ENCODE assay signal across 18 cellular contexts in the genomic region with DNA sequence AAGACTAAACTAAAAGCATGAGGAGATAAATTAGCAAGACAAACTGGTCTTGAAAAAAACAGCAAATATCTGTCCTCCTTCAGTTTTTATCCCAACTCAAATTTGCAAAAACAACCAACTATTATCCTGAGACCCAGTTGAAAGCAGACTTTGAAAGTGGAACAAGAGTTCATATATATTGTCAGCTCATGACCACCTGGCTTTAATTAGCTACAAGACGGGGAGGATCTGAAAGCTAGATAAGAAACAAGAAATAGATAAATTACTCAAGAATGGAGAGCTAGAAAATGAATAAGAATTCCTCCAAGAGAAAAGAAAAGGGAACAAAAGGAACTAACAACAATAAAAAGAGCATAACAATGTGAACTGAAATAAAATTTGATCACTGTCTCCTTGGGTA.
"Had no signal": no experiment of that assay in that cellular context is flagged by ENCODE, and none has a peak within 500 bp of the region (broad histone marks: within the 10 kb centered on the region; RNA-seq: fewer than 3 reads in every experiment).

No MANE protein-coding gene starts in this region.

- H3K4me3 ChIP-seq: esophagus squamous epithelium, heart right ventricle, prostate gland, right lobe of liver, tibial artery had no signal

- H3K27ac ChIP-seq: esophagus squamous epithelium, heart right ventricle, parathyroid adenoma, prostate gland, right lobe of liver, tibial artery had no signal

- H3K27me3 ChIP-seq: esophagus squamous epithelium, heart right ventricle, right lobe of liver, tibial artery had no signal

- H3K79me2 ChIP-seq: parathyroid adenoma had no signal

- H3K9ac ChIP-seq: parathyroid adenoma had no signal

- H3K4me1 Mint-ChIP-seq: central memory CD8-positive, alpha-beta T cell; stimulated activated effector memory CD8-positive, alpha-beta T cell treated with anti-CD3 and anti-CD28 coated beads, Interleukin-12 subunit alpha, Interleukin-12 subunit beta, amount 100 ng/mL, for 72 hours had no signal

- H3K36me3 Mint-ChIP-seq: natural killer cell treated with Interleukin-12 subunit alpha and Interleukin-12 subunit beta and Interleukin-15 and Interleukin-18, amount 100 ng/mL, for 72 hours; stimulated activated effector memory CD8-positive, alpha-beta T cell treated with anti-CD3 and anti-CD28 coated beads, Interleukin-12 subunit alpha, Interleukin-12 subunit beta, amount 100 ng/mL, for 72 hours had no signal

- H3K36me3 ChIP-seq: esophagus squamous epithelium, heart right ventricle, prostate gland, right lobe of liver, tibial artery had no signal

- H3K4me3 Mint-ChIP-seq: central memory CD8-positive, alpha-beta T cell; effector memory CD8-positive, alpha-beta T cell; natural killer cell treated with Interleukin-12 subunit alpha and Interleukin-12 subunit beta and Interleukin-15 and Interleukin-18, amount 100 ng/mL, for 72 hours; stimulated activated effector memory CD8-positive, alpha-beta T cell treated with anti-CD3 and anti-CD28 coated beads, Interleukin-12 subunit alpha, Interleukin-12 subunit beta, amount 100 ng/mL, for 72 hours; stimulated activated naive CD8-positive, alpha-beta T cell treated with anti-CD3 and anti-CD28 coated beads, Interleukin-15, Interleukin-2, amounts not matched to agents 100 ng/mL and 50 ng/mL, for 24 hours had no signal

- H2AFZ ChIP-seq: parathyroid adenoma had no signal

- H3K27me3 Mint-ChIP-seq: central memory CD8-positive, alpha-beta T cell; effector memory CD8-positive, alpha-beta T cell; natural killer cell treated with Interleukin-12 subunit alpha and Interleukin-12 subunit beta and Interleukin-15 and Interleukin-18, amount 100 ng/mL, for 72 hours; stimulated activated naive CD8-positive, alpha-beta T cell treated with anti-CD3 and anti-CD28 coated beads, Interleukin-15, Interleukin-2, amounts not matched to agents 100 ng/mL and 50 ng/mL, for 24 hours had no signal

- H3K27ac Mint-ChIP-seq: effector memory CD8-positive, alpha-beta T cell; natural killer cell treated with Interleukin-12 subunit alpha and Interleukin-12 subunit beta and Interleukin-15 and Interleukin-18, amount 100 ng/mL, for 72 hours; stimulated activated effector memory CD8-positive, alpha-beta T cell treated with anti-CD3 and anti-CD28 coated beads, Interleukin-12 subunit alpha, Interleukin-12 subunit beta, amount 100 ng/mL, for 72 hours; stimulated activated naive CD8-positive, alpha-beta T cell treated with anti-CD3 and anti-CD28 coated beads, Interleukin-15, Interleukin-2, amounts not matched to agents 100 ng/mL and 50 ng/mL, for 24 hours had no signal

- DNase-seq: effector memory CD8-positive, alpha-beta T cell; esophagus squamous epithelium; heart right ventricle; hypothalamus; kidney glomerular epithelial cell; mammary epithelial cell; right lobe of liver; stimulated activated CD4-positive, alpha-beta T cell treated with anti-CD3 and anti-CD28 coated beads, Interleukin-4, amount 100 ng/mL, for 1 hour; stimulated activated CD8-positive, alpha-beta memory T cell treated with anti-CD3 and anti-CD28 coated beads, Interleukin-4, amount 100 ng/mL, for 48 hours; tibial artery had no signal

- H3K9me3 ChIP-seq: esophagus squamous epithelium, heart right ventricle, prostate gland, right lobe of liver, tibial artery had no signal

- FAIRE-seq: frontal cortex, islet of Langerhans had no signal

- H3K4me1 ChIP-seq: parathyroid adenoma, prostate gland, right lobe of liver had no signal
